In genomic region chr1:78277253-78277652, GRCh38 we compare ENCODE assay signal across 12 cellular contexts.
DNase-seq lines count a peak whose midpoint lies in the region; ATAC-seq lines count a peak whose summit lies in the region.
"Had no signal": no experiment of that assay in that cellular context is flagged by ENCODE, and none has a peak within 500 bp of the region (broad histone marks: within the 10 kb centered on the region; RNA-seq: fewer than 3 reads in every experiment).

No MANE protein-coding gene starts in this region.

- ATAC-seq in GM21423 (IDR thresholded peaks at IDR 0.05; ENCODE audit: unreplicated experiment), result peak; percentile 93
- peak; percentile 74 for ATAC-seq in HG03520 (IDR thresholded peaks at IDR 0.05; ENCODE audit: unreplicated experiment)

- no peak overlapping the region for H3K4me3 ChIP-seq in trophoblast cell (ENCODE audit: low read depth, low read length)
- H3K4me3 ChIP-seq: HAP-1 had no signal

- DNase-seq in AG20443 (ENCODE audit: low spot score), result peak; percentile 73
- peak; percentile 65 for DNase-seq in astrocyte of the hippocampus (ENCODE audit: low read depth, low spot score)
- no peak for DNase-seq in NCI-H1048 (lab: John Stamatoyannopoulos, UW)
- DNase-seq in activated CD8-positive, alpha-beta memory T cell treated with anti-CD3 and anti-CD28 coated beads, Interleukin-2, amount 50 U/mL, for 4 hours, result no peak
- DNase-seq in trophoblast cell, result no peak
- no peak for DNase-seq in NCI-H446 treated with DMSO at 0.1 percent for 48 hours (lab: John Stamatoyannopoulos, UW)
- DNase-seq: CD4-positive, alpha-beta memory T cell; naive B cell; NCI-H526 treated with DMSO at 0.1 percent for 48 hours had no signal

- no peak overlapping the region for H2BK12ac ChIP-seq in trophoblast cell (ENCODE audit: low read length)

- no peaks in the 10 kb centered on the region for H3K36me3 ChIP-seq in trophoblast cell (ENCODE audit: control insufficient read depth in 1 of 2, insufficient read depth in 2 of 2, low read length in 2 of 2)
- H3K36me3 ChIP-seq: HAP-1 had no signal

- H2AK5ac ChIP-seq in trophoblast cell (ENCODE audit: low read length), result no peak overlapping the region

- H3K9ac ChIP-seq in trophoblast cell (ENCODE audit: low read length), result no peak overlapping the region

- no peaks in the 10 kb centered on the region for H3K79me1 ChIP-seq in trophoblast cell (ENCODE audit: low read length)

- no peak overlapping the region for H3K14ac ChIP-seq in trophoblast cell (ENCODE audit: low read length)

- no peak overlapping the region for H2BK120ac ChIP-seq in trophoblast cell (ENCODE audit: insufficient read depth, low read length, poor library complexity)

- H4K8ac ChIP-seq in trophoblast cell (ENCODE audit: low read depth, low read length), result no peak overlapping the region

- H2BK5ac ChIP-seq in trophoblast cell (ENCODE audit: low read depth, low read length, poor library complexity), result no peak overlapping the region

- no peak overlapping the region for H3K23ac ChIP-seq in trophoblast cell (ENCODE audit: low read length)

- no peaks in the 10 kb centered on the region for H3K9me3 ChIP-seq in trophoblast cell (ENCODE audit: insufficient read depth, low read depth, low read length)
- H3K9me3 ChIP-seq: HAP-1 had no signal

- H3K18ac ChIP-seq in trophoblast cell (ENCODE audit: low read length), result no peak overlapping the region

- H3K79me2 ChIP-seq in trophoblast cell (ENCODE audit: control insufficient read depth, insufficient read depth, low read length, poor library complexity), result no peaks in the 10 kb centered on the region

- no peaks in the 10 kb centered on the region for H3K4me1 ChIP-seq in trophoblast cell (ENCODE audit: control insufficient read depth in 1 of 2, insufficient read depth in 2 of 2, low read length in 2 of 2)
- H3K4me1 ChIP-seq: HAP-1 had no signal

- H4K91ac ChIP-seq in trophoblast cell (ENCODE audit: low read depth, low read length), result no peak overlapping the region

- no peak overlapping the region for H4K12ac ChIP-seq in trophoblast cell (ENCODE audit: low read depth, low read length)

- no peak overlapping the region for H3K4ac ChIP-seq in trophoblast cell (ENCODE audit: low read depth, low read length)

- no peak overlapping the region for H3K4me2 ChIP-seq in trophoblast cell (ENCODE audit: low read length)

- no peak overlapping the region for H3K27ac ChIP-seq in trophoblast cell (ENCODE audit: low read depth, low read length)

- no peaks in the 10 kb centered on the region for H3K27me3 ChIP-seq in trophoblast cell (ENCODE audit: insufficient read depth, low read length)

- H2AFZ ChIP-seq in trophoblast cell (ENCODE audit: insufficient read depth, low read length, poor library complexity), result no peak overlapping the region

Comparison
In these comparisons a context has a peak if more than half of its experiments do, and no peak if none do; other contexts are left out.
1. DNase-seq: peak in AG20443 (single experiment) and astrocyte of the hippocampus (single experiment); none in NCI-H1048 (single experiment), activated CD8-positive, alpha-beta memory T cell treated with anti-CD3 and anti-CD28 coated beads, Interleukin-2, amount 50 U/mL, for 4 hours (single experiment), trophoblast cell (0 of 2) and NCI-H446 treated with DMSO at 0.1 percent for 48 hours (single experiment).